ENCODE assay signal across 29 cellular contexts in the genomic region with DNA sequence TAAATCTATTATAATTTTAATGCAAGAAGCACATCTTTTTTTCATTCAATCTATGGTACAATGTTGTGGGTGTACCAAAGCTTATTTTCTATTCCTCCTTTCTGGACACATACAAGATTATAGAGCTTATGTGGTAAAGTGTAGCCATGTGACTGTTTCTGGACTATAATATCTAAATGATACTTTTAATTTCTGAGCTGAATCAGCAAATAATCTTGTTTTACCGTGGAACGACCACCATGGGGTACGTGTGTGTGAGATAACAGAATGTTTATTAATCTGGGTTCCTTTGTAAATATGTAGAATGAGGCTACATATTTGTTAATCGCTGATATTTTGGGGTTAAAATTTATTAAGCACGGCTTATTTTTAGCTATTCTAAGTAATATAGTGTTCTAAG.
"Had no signal": no experiment of that assay in that cellular context is flagged by ENCODE, and none has a peak within 500 bp of the region (broad histone marks: within the 10 kb centered on the region; RNA-seq: fewer than 3 reads in every experiment).

No MANE protein-coding gene starts in this region.

- FAIRE-seq: urothelium cell line had no signal

- H3K79me2 ChIP-seq: parathyroid adenoma had no signal

- H3K36me3 ChIP-seq: neural progenitor cell, ovary, spleen, suprapubic skin, tibial artery, transverse colon, upper lobe of left lung, vagina had no signal

- H3K4me1 ChIP-seq: neural progenitor cell, parathyroid adenoma, psoas muscle, spleen, suprapubic skin, testis, tibial artery, transverse colon, upper lobe of left lung, vagina had no signal

- H3K9ac ChIP-seq: neural progenitor cell, parathyroid adenoma had no signal

- DNase-seq: natural killer cell; occipital lobe; ovary; posterior cingulate gyrus; psoas muscle; right cardiac atrium; spleen; stimulated activated CD4-positive, alpha-beta T cell treated with anti-CD3 and anti-CD28 coated beads, Interleukin-12 subunit alpha, Interleukin-12 subunit beta, amount 100 ng/mL, for 4 hours; stimulated activated CD4-positive, alpha-beta T cell treated with anti-CD3 and anti-CD28 coated beads, Interleukin-1b, Interleukin-23, amount 100 ng/mL, for 48 hours; stimulated activated CD4-positive, alpha-beta T cell treated with anti-CD3 and anti-CD28 coated beads, Interleukin-4, amount 100 ng/mL, for 1 hour; stimulated activated CD4-positive, alpha-beta T cell treated with anti-CD3 and anti-CD28 coated beads, Interleukin-4, amount 100 ng/mL, for 4 hours; stimulated activated CD8-positive, alpha-beta memory T cell treated with anti-CD3 and anti-CD28 coated beads, Interleukin-4, amount 100 ng/mL, for 48 hours; stimulated activated naive CD4-positive, alpha-beta T cell; stimulated activated naive CD8-positive, alpha-beta T cell treated with anti-CD3 and anti-CD28 coated beads, Interleukin-15, amount 100 ng/mL, for 72 hours; stimulated activated naive CD8-positive, alpha-beta T cell treated with anti-CD3 and anti-CD28 coated beads, Interleukin-15, Interleukin-2, amounts not matched to agents 100 U/mL and 50 U/mL, for 24 hours; substantia nigra; testis; tibial artery; transverse colon; upper lobe of left lung had no signal

- ATAC-seq: natural killer cell; psoas muscle; right cardiac atrium; sciatic nerve; stimulated activated memory B cell treated with anti-CD40 and anti-IgM and Interleukin-4, amounts not matched to agents 10 μg/mL and 1 μg/mL and 100 μg/mL, for 72 hours; stimulated activated naive CD8-positive, alpha-beta T cell treated with anti-CD3 and anti-CD28 coated beads, Interleukin-15, amount 100 ng/mL, for 72 hours; stimulated activated naive CD8-positive, alpha-beta T cell treated with anti-CD3 and anti-CD28 coated beads, Interleukin-15, Interleukin-2, amounts not matched to agents 100 U/mL and 50 U/mL, for 24 hours had no signal

- H3K4me2 ChIP-seq: neural progenitor cell, smooth muscle cell had no signal

- H3K4me3 ChIP-seq: neural progenitor cell, ovary, psoas muscle, skin epidermis, smooth muscle cell, spleen, suprapubic skin, testis, tibial artery, transverse colon, upper lobe of left lung, vagina had no signal

- H2AFZ ChIP-seq: neural progenitor cell, parathyroid adenoma had no signal

- H3K27ac ChIP-seq: neural progenitor cell, ovary, parathyroid adenoma, psoas muscle, skin epidermis, spleen, suprapubic skin, testis, tibial artery, transverse colon, upper lobe of left lung, vagina had no signal

- H3K27me3 ChIP-seq: neural progenitor cell, ovary, spleen, suprapubic skin, testis, tibial artery, transverse colon, upper lobe of left lung, vagina had no signal

- H3K9me3 ChIP-seq: ovary, suprapubic skin, testis, transverse colon, upper lobe of left lung, vagina had no signal
